In the genomic region with DNA sequence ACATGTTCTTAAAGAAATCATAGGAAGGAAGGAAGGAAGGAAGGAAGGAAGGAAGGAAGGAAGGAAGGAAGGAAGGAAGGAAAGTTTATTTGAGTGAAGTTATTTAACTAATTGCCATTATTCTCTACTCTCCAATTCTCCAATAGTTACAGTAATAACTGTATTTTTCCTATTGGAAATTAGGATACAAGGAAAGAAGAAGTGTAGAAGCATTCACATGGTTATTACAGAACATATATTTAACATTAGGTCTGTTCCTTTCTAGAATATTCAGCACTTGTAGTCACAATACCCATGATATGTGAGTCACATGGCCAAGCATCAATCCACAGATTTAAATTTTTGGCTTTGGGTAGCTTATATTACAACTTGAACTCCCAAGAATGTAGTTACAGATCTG, we compare ENCODE assay signal across 1 cellular context.
TF ChIP-seq lines count a peak whose summit lies in the region.

No MANE protein-coding gene starts in this region.

TF ChIP-seq in HepG2, 621 proteins besides CTCF, POLR2A, EP300 and RAD21 (continued from another document):
- TF ChIP-seq, protein P1, sequence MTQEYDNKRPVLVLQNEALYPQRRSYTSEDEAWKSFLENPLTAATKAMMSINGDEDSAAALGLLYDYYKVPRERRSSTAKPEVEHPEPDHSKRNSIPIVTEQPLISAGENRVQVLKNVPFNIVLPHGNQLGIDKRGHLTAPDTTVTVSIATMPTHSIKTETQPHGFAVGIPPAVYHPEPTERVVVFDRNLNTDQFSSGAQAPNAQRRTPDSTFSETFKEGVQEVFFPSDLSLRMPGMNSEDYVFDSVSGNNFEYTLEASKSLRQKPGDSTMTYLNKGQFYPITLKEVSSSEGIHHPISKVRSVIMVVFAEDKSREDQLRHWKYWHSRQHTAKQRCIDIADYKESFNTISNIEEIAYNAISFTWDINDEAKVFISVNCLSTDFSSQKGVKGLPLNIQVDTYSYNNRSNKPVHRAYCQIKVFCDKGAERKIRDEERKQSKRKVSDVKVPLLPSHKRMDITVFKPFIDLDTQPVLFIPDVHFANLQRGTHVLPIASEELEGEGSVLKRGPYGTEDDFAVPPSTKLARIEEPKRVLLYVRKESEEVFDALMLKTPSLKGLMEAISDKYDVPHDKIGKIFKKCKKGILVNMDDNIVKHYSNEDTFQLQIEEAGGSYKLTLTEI (CRISPR knock-in tag; conservative IDR thresholded peaks at IDR 0.05), result no peak
- TF ChIP-seq, protein P2, sequence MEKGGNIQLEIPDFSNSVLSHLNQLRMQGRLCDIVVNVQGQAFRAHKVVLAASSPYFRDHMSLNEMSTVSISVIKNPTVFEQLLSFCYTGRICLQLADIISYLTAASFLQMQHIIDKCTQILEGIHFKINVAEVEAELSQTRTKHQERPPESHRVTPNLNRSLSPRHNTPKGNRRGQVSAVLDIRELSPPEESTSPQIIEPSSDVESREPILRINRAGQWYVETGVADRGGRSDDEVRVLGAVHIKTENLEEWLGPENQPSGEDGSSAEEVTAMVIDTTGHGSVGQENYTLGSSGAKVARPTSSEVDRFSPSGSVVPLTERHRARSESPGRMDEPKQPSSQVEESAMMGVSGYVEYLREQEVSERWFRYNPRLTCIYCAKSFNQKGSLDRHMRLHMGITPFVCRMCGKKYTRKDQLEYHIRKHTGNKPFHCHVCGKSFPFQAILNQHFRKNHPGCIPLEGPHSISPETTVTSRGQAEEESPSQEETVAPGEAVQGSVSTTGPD (CRISPR knock-in tag; IDR thresholded peaks at IDR 0.05), result no peak
- TF ChIP-seq ZNF451 (CRISPR knock-in tag; IDR thresholded peaks at IDR 0.05), result no peak
- TF ChIP-seq STAG1 (CRISPR knock-in tag; IDR thresholded peaks at IDR 0.05), result no peak
TF ChIP-seq in HepG2: peak in this region for 0.
